Comparison of ENCODE assay signal across 1 cellular context in genomic region chr6:780669-781068, GRCh38.
TF ChIP-seq lines count a peak whose summit lies in the region.

No MANE protein-coding gene starts in this region.

TF ChIP-seq in HepG2, 621 proteins besides CTCF, POLR2A, EP300 and RAD21 (continued from another document):
- TF ChIP-seq, protein P1, sequence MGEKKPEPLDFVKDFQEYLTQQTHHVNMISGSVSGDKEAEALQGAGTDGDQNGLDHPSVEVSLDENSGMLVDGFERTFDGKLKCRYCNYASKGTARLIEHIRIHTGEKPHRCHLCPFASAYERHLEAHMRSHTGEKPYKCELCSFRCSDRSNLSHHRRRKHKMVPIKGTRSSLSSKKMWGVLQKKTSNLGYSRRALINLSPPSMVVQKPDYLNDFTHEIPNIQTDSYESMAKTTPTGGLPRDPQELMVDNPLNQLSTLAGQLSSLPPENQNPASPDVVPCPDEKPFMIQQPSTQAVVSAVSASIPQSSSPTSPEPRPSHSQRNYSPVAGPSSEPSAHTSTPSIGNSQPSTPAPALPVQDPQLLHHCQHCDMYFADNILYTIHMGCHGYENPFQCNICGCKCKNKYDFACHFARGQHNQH (CRISPR knock-in tag; IDR thresholded peaks at IDR 0.05), result no peak
- TF ChIP-seq, protein P2, sequence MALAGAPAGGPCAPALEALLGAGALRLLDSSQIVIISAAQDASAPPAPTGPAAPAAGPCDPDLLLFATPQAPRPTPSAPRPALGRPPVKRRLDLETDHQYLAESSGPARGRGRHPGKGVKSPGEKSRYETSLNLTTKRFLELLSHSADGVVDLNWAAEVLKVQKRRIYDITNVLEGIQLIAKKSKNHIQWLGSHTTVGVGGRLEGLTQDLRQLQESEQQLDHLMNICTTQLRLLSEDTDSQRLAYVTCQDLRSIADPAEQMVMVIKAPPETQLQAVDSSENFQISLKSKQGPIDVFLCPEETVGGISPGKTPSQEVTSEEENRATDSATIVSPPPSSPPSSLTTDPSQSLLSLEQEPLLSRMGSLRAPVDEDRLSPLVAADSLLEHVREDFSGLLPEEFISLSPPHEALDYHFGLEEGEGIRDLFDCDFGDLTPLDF (CRISPR knock-in tag; IDR thresholded peaks at IDR 0.05), result no peak
- TF ChIP-seq ZBTB7A (CRISPR knock-in tag; IDR thresholded peaks at IDR 0.05), result no peak
